ENCODE assay signal across 9 cellular contexts in the genomic region with DNA sequence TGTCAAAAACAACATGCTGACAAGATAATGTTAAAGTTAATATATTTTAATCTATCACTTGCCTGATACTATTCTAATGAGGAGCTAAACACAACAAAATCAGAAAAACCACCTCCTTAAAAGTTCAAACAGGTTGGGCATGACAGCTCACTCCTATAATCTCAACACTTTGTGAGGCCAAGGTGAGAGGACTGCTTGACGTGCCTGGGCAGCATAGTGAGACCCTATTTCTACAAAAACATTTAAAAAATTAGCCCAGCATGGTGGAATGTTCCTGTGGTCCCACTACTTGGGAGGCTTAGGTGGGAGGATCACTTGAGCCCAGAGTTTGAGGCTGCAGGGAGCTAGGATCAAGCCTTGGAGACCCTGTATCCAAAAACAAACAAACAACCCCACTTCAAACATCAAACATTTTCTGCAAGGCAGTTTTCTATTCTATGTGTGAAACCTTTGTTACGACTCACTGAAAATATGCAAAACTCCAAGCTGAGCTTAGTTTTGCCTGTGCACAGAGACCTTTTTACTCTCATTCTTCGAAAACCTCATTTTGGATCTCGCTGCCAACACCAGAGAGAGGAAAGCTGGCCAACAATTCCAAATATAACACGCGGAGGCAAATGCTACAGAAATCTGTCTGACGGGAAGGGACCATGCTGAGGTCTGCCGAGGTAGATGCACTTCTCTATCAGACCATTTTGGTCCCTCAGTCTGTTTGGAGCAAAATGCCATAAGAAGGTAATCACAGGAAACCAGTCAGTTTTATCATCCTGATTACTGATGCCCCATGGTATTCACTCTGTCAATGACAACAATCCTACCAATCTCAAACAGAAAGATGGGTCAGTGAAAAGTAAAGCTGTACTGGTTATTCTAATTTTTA.
A peak's percentile ranks its signal among the peaks of the same experiment; 100 is the strongest.
DNase-seq lines count a peak whose midpoint lies in the region; ATAC-seq, FAIRE-seq and TF ChIP-seq lines count a peak whose summit lies in the region.
"Had no signal": no experiment of that assay in that cellular context is flagged by ENCODE, and none has a peak within 500 bp of the region (broad histone marks: within the 10 kb centered on the region; RNA-seq: fewer than 3 reads in every experiment).

No MANE protein-coding gene starts in this region.

- no peak for TF ChIP-seq CTCF in DND-41 (IDR thresholded peaks at IDR 0.05; ENCODE audit: borderline replicate concordance, extremely low read depth, low read length, poor library complexity, severe bottlenecking)
- TF ChIP-seq CTCF in LNCaP clone FGC (IDR thresholded peaks at IDR 0.05; ENCODE audit: control insufficient read depth, extremely low read depth, insufficient read depth), result no peak

- no peak for ATAC-seq in DND-41 (ENCODE audit: insufficient read depth, low read depth)
- no peak for ATAC-seq in HG03378 (IDR thresholded peaks at IDR 0.05; ENCODE audit: unreplicated experiment)
- ATAC-seq: HCT116 had no signal

- H3K36me3 ChIP-seq in DND-41 (ENCODE audit: insufficient read depth, low read length), result peaks cover 83% of the 10 kb centered on the region

- H3K9me3 ChIP-seq in DND-41 (ENCODE audit: insufficient read depth, low read length, severe bottlenecking), result no peaks in the 10 kb centered on the region

- H2AFZ ChIP-seq in DND-41 (ENCODE audit: low read depth, low read length), result no peak overlapping the region

- no peaks in the 10 kb centered on the region for H3K27me3 ChIP-seq in DND-41 (ENCODE audit: insufficient read depth, low read length, poor library complexity)

- TF ChIP-seq POLR2A in H54 (IDR thresholded peaks at IDR 0.05; ENCODE audit: low read depth, low read length), result no peak

- H3K27ac ChIP-seq in DND-41 (ENCODE audit: low read length), result no peak overlapping the region

- no peak overlapping the region for H3K4me3 ChIP-seq in DND-41 (ENCODE audit: low read depth in 1 of 2, low read length in 2 of 2)
- H3K4me3 ChIP-seq in LNCaP clone FGC (ENCODE audit: low read depth, low read length), result peak overlapping the region; percentile 15; the same call in 1 of the 2 replicates

- H3K4me1 ChIP-seq in DND-41 (ENCODE audit: insufficient read depth, low read length), result peaks cover 29% of the 10 kb centered on the region

- no peak for FAIRE-seq in H54 (lab: Jason Lieb, UNC)
- FAIRE-seq: frontal cortex had no signal

- H3K4me2 ChIP-seq in DND-41 (ENCODE audit: insufficient read depth, low read length), result peak overlapping the region; percentile 4; the same call in 1 of the 2 replicates

- peaks cover 100% of the 10 kb centered on the region for H3K79me2 ChIP-seq in DND-41 (ENCODE audit: insufficient read depth, low read length)

- no peak overlapping the region for H3K9ac ChIP-seq in DND-41 (ENCODE audit: low read depth, low read length)

- DNase-seq in DND-41, result no peak
- no peak for DNase-seq in LNCaP clone FGC (ENCODE audit: low read depth)
- peak; percentile 71 for DNase-seq in cerebellar cortex (ENCODE audit: low spot score)
- peak; percentile 35 for DNase-seq in pons (ENCODE audit: low spot score)
- DNase-seq in activated CD4-positive, CD25-positive, alpha-beta regulatory T cell (lab: John Stamatoyannopoulos, UW), result no peak
- DNase-seq in H54 (ENCODE audit: insufficient read length, low spot score), result no peak

- peaks cover 81% of the 10 kb centered on the region for H4K20me1 ChIP-seq in DND-41 (ENCODE audit: insufficient read depth, low read length)

Comparison
In these comparisons a context has a peak if more than half of its experiments do, and no peak if none do; other contexts are left out.
1. DNase-seq: peak in cerebellar cortex (single experiment) and pons (single experiment); none in DND-41 (single experiment), LNCaP clone FGC (single experiment), activated CD4-positive, CD25-positive, alpha-beta regulatory T cell (0 of 4) and H54 (single experiment).